In the genomic region with DNA sequence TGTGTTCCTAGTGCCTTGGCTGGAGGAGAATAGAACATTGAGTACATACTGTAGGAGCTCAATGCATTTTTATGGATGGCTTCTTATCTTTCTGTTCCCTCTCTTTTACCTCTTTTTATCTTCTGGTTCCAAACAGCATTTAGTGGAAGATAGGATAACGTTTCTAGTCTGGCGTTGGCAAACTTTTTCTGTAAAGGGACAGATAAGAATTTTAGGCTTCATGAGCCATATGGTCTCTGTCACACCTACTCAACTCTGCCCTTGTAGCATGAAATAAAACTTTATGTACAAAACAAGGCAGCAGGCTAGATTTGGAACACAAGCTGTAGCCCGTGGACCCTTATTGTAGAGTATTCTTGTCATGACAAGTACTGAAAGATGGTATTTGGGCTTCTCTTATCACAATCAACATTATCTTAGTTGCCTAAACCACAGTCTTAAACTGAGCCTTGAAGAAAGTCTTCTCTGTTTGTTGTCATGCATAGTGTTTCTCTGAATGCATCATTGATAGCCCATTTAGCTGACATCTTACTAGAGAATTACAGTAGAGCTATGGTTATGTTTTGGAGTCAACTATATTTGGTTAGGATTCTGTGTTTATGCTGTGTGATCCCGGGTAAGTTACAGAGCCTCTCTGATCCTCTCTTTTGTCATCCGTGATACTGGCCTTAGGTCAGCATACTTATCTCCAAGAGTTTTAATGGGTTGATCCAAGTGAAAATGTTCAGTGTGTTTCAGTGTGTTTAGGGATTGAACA, we compare ENCODE assay signal across 20 cellular contexts.
"Had no signal": no experiment of that assay in that cellular context is flagged by ENCODE, and none has a peak within 500 bp of the region (broad histone marks: within the 10 kb centered on the region; RNA-seq: fewer than 3 reads in every experiment).

No MANE protein-coding gene starts in this region.

- FAIRE-seq: RCC 7860 had no signal

- H3K9ac ChIP-seq: SK-N-SH had no signal

- H3K9me3 ChIP-seq: SK-N-SH had no signal

- DNase-seq: KBM-7; MV-4-11; NCI-H1048; NCI-H1105; NCI-H1417; NCI-H1436 treated with DMSO at 0.1 percent for 48 hours; NCI-H1694; NCI-H187 treated with DMSO at 0.1 percent for 48 hours; NCI-H2171 treated with DMSO at 0.1 percent for 48 hours; NCI-H2227 treated with DMSO at 0.1 percent for 48 hours; NCI-H524; NCI-H526 treated with DMSO at 0.1 percent for 48 hours; NCI-H748 treated with DMSO at 0.1 percent for 48 hours; NK-92 treated with Interleukin-12 subunit alpha and Interleukin-12 subunit beta, amount 100 ng/mL, for 24 hours; Right ventricle myocardium superior; RPMI8226; SK-N-SH; SW 1271; T-cell had no signal

- H3K4me2 ChIP-seq: SK-N-SH had no signal

- ATAC-seq: T-cell had no signal
